ENCODE assay signal across 8 cellular contexts in the genomic region with DNA sequence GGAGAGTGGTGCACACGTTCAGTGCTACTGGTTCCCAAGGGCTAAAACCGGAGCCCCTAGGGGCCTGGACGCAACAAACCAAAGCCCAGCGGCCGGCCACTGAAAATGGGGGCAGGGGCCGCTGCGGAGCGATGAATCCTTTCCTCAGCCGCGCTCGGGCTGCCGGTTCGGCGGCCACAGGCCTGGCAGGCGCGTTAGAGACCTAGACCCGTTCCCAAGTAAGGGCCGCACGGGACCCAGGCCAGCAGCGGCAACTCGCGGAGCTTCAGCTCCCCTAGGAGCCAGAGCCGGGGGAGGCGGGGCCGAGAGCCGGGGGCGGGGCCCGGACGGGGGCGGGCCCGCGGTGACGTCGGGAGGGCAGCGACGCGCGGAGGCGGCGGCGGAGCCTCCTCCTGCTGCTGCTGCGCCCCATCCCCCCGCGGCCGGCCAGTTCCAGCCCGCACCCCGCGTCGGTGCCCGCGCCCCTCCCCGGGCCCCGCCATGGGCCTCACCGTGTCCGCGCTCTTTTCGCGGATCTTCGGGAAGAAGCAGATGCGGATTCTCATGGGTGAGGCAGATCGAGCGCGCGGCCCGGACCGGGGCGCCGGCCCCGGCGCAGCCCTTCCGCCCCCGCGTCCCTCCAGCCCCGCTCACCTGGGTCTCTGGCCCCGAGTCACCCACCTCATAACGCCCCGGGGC. TPM values are rescaled to one million over a fixed set of nuclear protein-coding genes. Genes with fewer than 3 reads are reported as not detected.
A peak's percentile ranks its signal among the peaks of the same experiment; 100 is the strongest.
DNase-seq lines count a peak whose midpoint lies in the region; ATAC-seq and TF ChIP-seq lines count a peak whose summit lies in the region.

A gene (plus strand): TSS at position 393 of the 678 bp plus-strand sequence. CDS start 88 bp downstream, at position 481.

- H3K36me3 Mint-ChIP-seq in IgD-negative memory B cell = peaks cover 10% of the 10 kb centered on the region

- peaks cover 19 to 43% (median 35%) of the 10 kb centered on the region in 4 donors for H3K36me3 ChIP-seq in esophagus muscularis mucosa

- no peaks in the 10 kb centered on the region for H3K27me3 ChIP-seq in esophagus muscularis mucosa

- peak; percentile 79 for ATAC-seq in GM21528 (IDR thresholded peaks at IDR 0.05; ENCODE audit: low FRiP score, unreplicated experiment)

- TF ChIP-seq POLR2A in esophagus muscularis mucosa (IDR thresholded peaks at IDR 0.05; ENCODE audit: low read depth) = peak; percentile 37

- peak within 1 kb of the TSS; percentile 96 to 99 (median 96) for H3K4me3 Mint-ChIP-seq in IgD-negative memory B cell

- no peaks in the 10 kb centered on the region for H3K9me3 ChIP-seq in esophagus muscularis mucosa

- peak within 1 kb of the TSS; percentile 95 to 96 (median 95) for H3K27ac ChIP-seq in esophagus muscularis mucosa (replicated peaks in 1 of 4)

- intact Hi-C loops in esophagus muscularis mucosa (cut with DNase I) = no loop called here

- H3K4me1 ChIP-seq in esophagus muscularis mucosa = peaks cover 29 to 52% (median 46%) of the 10 kb centered on the region in 4 donors

- no peaks in the 10 kb centered on the region for H3K9me3 Mint-ChIP-seq in IgD-negative memory B cell

- peak within 1 kb of the TSS; percentile 91 to 99 (median 98) for H3K4me3 ChIP-seq in esophagus muscularis mucosa

- H3K27ac Mint-ChIP-seq in IgD-negative memory B cell = peak within 1 kb of the TSS; percentile 11 to 92 (median 40)

- peaks cover 1% of the 10 kb centered on the region for H3K27me3 Mint-ChIP-seq in IgD-negative memory B cell

- no peak for TF ChIP-seq CTCF in esophagus muscularis mucosa (IDR thresholded peaks at IDR 0.05)

- TF ChIP-seq EP300 in esophagus muscularis mucosa (IDR thresholded peaks at IDR 0.05) = no peak

- H3K4me1 Mint-ChIP-seq in IgD-negative memory B cell = peaks cover 23 to 43% (median 40%) of the 10 kb centered on the region in 3 donors

- 2% methylated on average over 13 of the region's 77 CpGs for WGBS in esophagus muscularis mucosa

- DNase-seq in DMS114 treated with DMSO at 0.1 percent for 48 hours (lab: John Stamatoyannopoulos, UW; ENCODE audit: unreplicated experiment) (peak; percentile 40), esophagus muscularis mucosa (ENCODE audit: extremely low spot score) (peak; percentile 96), myocyte (ENCODE audit: low read depth) (peak; percentile 92)
- peak; percentile 91 to 95 for DNase-seq in activated T-cell treated with anti-CD3 and anti-CD28 coated beads, Interleukin-2, amount 50 U/mL, for 48 hours
- DNase-seq in stimulated activated CD8-positive, alpha-beta memory T cell treated with anti-CD3 and anti-CD28 coated beads, Interleukin-7, amount 100 ng/mL, for 48 hours (ENCODE audit: extremely low read depth in 1 of 2, low read depth in 1 of 2) = peak; percentile 67 to 75

TF ChIP-seq in PFSK-1, 5 proteins besides CTCF, POLR2A, EP300 and RAD21:
- TF ChIP-seq POLR2AphosphoS5 (IDR thresholded peaks at IDR 0.05; ENCODE audit: low read depth, low read length) = peak; percentile 80
- TF ChIP-seq TAF1 (IDR thresholded peaks at IDR 0.05; ENCODE audit: borderline replicate concordance, insufficient read depth, low read length) = peak; percentile 55; the same call in 1 of the 2 replicates
- no peak for TF ChIP-seq SIN3A (IDR thresholded peaks at IDR 0.05; ENCODE audit: borderline replicate concordance, insufficient read depth, low read length)
- TF ChIP-seq FOXP2 (optimal IDR thresholded peaks at IDR 0.05; ENCODE audit: borderline replicate concordance, extremely low read depth, extremely low read length, insufficient read depth) = peak; percentile 35
- TF ChIP-seq, protein P1, sequence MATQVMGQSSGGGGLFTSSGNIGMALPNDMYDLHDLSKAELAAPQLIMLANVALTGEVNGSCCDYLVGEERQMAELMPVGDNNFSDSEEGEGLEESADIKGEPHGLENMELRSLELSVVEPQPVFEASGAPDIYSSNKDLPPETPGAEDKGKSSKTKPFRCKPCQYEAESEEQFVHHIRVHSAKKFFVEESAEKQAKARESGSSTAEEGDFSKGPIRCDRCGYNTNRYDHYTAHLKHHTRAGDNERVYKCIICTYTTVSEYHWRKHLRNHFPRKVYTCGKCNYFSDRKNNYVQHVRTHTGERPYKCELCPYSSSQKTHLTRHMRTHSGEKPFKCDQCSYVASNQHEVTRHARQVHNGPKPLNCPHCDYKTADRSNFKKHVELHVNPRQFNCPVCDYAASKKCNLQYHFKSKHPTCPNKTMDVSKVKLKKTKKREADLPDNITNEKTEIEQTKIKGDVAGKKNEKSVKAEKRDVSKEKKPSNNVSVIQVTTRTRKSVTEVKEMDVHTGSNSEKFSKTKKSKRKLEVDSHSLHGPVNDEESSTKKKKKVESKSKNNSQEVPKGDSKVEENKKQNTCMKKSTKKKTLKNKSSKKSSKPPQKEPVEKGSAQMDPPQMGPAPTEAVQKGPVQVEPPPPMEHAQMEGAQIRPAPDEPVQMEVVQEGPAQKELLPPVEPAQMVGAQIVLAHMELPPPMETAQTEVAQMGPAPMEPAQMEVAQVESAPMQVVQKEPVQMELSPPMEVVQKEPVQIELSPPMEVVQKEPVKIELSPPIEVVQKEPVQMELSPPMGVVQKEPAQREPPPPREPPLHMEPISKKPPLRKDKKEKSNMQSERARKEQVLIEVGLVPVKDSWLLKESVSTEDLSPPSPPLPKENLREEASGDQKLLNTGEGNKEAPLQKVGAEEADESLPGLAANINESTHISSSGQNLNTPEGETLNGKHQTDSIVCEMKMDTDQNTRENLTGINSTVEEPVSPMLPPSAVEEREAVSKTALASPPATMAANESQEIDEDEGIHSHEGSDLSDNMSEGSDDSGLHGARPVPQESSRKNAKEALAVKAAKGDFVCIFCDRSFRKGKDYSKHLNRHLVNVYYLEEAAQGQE (IDR thresholded peaks at IDR 0.05; ENCODE audit: insufficient read depth in 1 of 2, low read depth in 2 of 2, low read length in 2 of 2) = no peak

RNA-seq across cellular contexts. Expression of the gene that starts here (rescaled TPM):
- polyA plus RNA-seq in IgD-negative memory B cell = 137 TPM
- polyA plus RNA-seq in PFSK-1 (2012; ENCODE audit: insufficient read length, low read depth) = 112 TPM
- 100 to 1,000 TPM; 117 to 180 (median 147) TPM for total RNA-seq in esophagus muscularis mucosa
- total RNA-seq in myocyte = 286 and 353 TPM in 2 replicates
- 368 TPM for polyA plus RNA-seq in myocyte (2012)

Comparison
In these comparisons a context has a peak if more than half of its experiments do, and no peak if none do; other contexts are left out.
1. Peak in every context shown above with its lines: DNase-seq, ATAC-seq, H3K4me3 ChIP-seq and H3K27ac ChIP-seq.
2. DNase-seq: peak in every context shown above with its lines; median percentile 96 in esophagus muscularis mucosa; 93 in activated T-cell treated with anti-CD3 and anti-CD28 coated beads, Interleukin-2, amount 50 U/mL, for 48 hours; 92 in myocyte; 71 in stimulated activated CD8-positive, alpha-beta memory T cell treated with anti-CD3 and anti-CD28 coated beads, Interleukin-7, amount 100 ng/mL, for 48 hours; 40 in DMS114 treated with DMSO at 0.1 percent for 48 hours.